ENCODE assay signal across 33 cellular contexts in the genomic region with DNA sequence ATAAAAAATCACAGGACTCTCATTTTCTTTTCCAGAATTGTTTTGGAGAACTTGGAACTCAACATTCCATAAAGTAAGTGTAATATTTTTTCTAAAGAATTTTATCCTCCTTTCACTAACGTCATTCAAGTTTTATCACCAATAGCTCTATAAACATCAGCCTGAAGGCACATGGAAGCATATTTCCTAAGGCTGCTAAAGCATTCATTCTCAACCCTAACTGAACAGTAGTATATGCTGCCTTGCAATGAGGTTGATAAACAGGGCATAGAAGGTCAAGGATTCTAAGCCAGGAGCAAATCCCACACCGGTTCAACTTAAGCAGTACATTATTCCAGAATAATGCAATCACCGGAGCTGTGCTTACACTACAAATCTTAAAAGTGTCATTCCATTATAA.
"Had no signal": no experiment of that assay in that cellular context is flagged by ENCODE, and none has a peak within 500 bp of the region (broad histone marks: within the 10 kb centered on the region; RNA-seq: fewer than 3 reads in every experiment).

No MANE protein-coding gene starts in this region.

- ATAC-seq: activated CD4-positive, alpha-beta T cell treated with anti-CD3 and anti-CD28 coated beads for 36 hours; activated CD8-positive, alpha-beta memory T cell treated with anti-CD3 and anti-CD28 coated beads, Interleukin-2, amount 10 ng/mL, durations not matched to agents 7 days and 5 days; activated CD8-positive, alpha-beta T cell treated with anti-CD3 and anti-CD28 coated beads, Interleukin-2, amount 10 ng/mL, durations not matched to agents 7 days and 5 days; activated naive CD8-positive, alpha-beta T cell treated with anti-CD3 and anti-CD28 coated beads, Interleukin-2, amount 50 U/mL, for 24 hours; body of pancreas; effector memory CD8-positive, alpha-beta T cell; foreskin keratinocyte; gastroesophageal sphincter; heart right ventricle had no signal

- H3K4me1 ChIP-seq: adrenal gland, esophagus squamous epithelium, foreskin keratinocyte, gastroesophageal sphincter, heart right ventricle had no signal

- H3K79me2 ChIP-seq: hepatocyte had no signal

- H3K27ac ChIP-seq: adrenal gland, body of pancreas, epithelial cell of prostate, esophagus squamous epithelium, foreskin keratinocyte, gastroesophageal sphincter, heart right ventricle, hepatocyte had no signal

- DNase-seq: activated CD4-positive, alpha-beta memory T cell treated with anti-CD3 and anti-CD28 coated beads for 36 hours; activated CD4-positive, alpha-beta T cell treated with anti-CD3 and anti-CD28 coated beads for 36 hours; activated CD4-positive, alpha-beta T cell treated with anti-CD3 and anti-CD28 coated beads, Interleukin-2, amount 10 ng/mL, durations not matched to agents 24 days and 14 days; activated CD4-positive, CD25-positive, alpha-beta regulatory T cell; activated CD4-positive, CD25-positive, alpha-beta regulatory T cell treated with anti-CD3 and anti-CD28 coated beads, Interleukin-2, amount 50 U/mL, for 72 hours; activated CD8-positive, alpha-beta memory T cell treated with anti-CD3 and anti-CD28 coated beads, Interleukin-2, amount 10 ng/mL, durations not matched to agents 7 days and 5 days; activated CD8-positive, alpha-beta memory T cell treated with anti-CD3 and anti-CD28 coated beads, Interleukin-2, amount 50 U/mL, for 4 hours; activated CD8-positive, alpha-beta T cell treated with anti-CD3 and anti-CD28 coated beads, Interleukin-2, amount 10 ng/mL, durations not matched to agents 7 days and 5 days; activated effector memory CD4-positive, alpha-beta T cell treated with anti-CD3 and anti-CD28 coated beads, Interleukin-2, amount 50 U/mL, for 16 hours; activated naive CD4-positive, alpha-beta T cell treated with anti-CD3 and anti-CD28 coated beads for 36 hours; activated naive CD8-positive, alpha-beta T cell treated with anti-CD3 and anti-CD28 coated beads for 36 hours; activated naive CD8-positive, alpha-beta T cell treated with anti-CD3 and anti-CD28 coated beads, Interleukin-2, amount 50 U/mL, for 24 hours; activated T-cell treated with anti-CD3 and anti-CD28 coated beads, Interleukin-2, amount 50 U/mL, for 1 hour; activated T-cell treated with anti-CD3 and anti-CD28 coated beads, Interleukin-2, amount 50 U/mL, for 48 hours; adrenal gland; amygdala; aorta; body of pancreas; caudate nucleus; cortex of kidney; dermis blood vessel endothelial cell; effector CD4-positive, alpha-beta T cell; effector memory CD8-positive, alpha-beta T cell; esophagus squamous epithelium; foreskin keratinocyte; heart right ventricle; T-helper 2 cell had no signal

- H3K27me3 ChIP-seq: adrenal gland, body of pancreas, esophagus squamous epithelium, gastroesophageal sphincter, heart right ventricle, hepatocyte had no signal

- H3K9me3 Mint-ChIP-seq: activated CD4-positive, alpha-beta memory T cell treated with anti-CD3 and anti-CD28 coated beads for 36 hours; activated CD4-positive, alpha-beta T cell treated with anti-CD3 and anti-CD28 coated beads, Interleukin-2, amount 10 ng/mL, durations not matched to agents 24 days and 14 days; activated naive CD4-positive, alpha-beta T cell treated with anti-CD3 and anti-CD28 coated beads for 36 hours; activated naive CD4-positive, alpha-beta T cell treated with anti-CD3 and anti-CD28 coated beads, Interleukin-2, amount 50 U/mL, for 24 hours; activated naive CD8-positive, alpha-beta T cell treated with anti-CD3 and anti-CD28 coated beads for 36 hours; activated naive CD8-positive, alpha-beta T cell treated with anti-CD3 and anti-CD28 coated beads, Interleukin-2, amount 50 U/mL, for 24 hours; activated T-helper 1 cell treated with anti-CD3 and anti-CD28 coated beads, Interleukin-12 subunit alpha, Interleukin-12 subunit beta, Interleukin-2, Interleukin-4 antibody, amounts not matched to agents 30 ng/mL and 10 ng/mL and 1 ng/mL, durations not matched to agents 14 hours and 24 hours and 36 hours; activated T-helper 2 cell treated with anti-CD3 and anti-CD28 coated beads, Interferon-gamma antibody, Interleukin-2, Interleukin-4, amounts not matched to agents 10 μg/mL and 5 μg/mL and 100 μg/mL, durations not matched to agents 14 hours and 24 hours and 36 hours; effector memory CD8-positive, alpha-beta T cell had no signal

- H2AFZ ChIP-seq: hepatocyte had no signal

- H3K27ac Mint-ChIP-seq: activated CD4-positive, alpha-beta memory T cell treated with anti-CD3 and anti-CD28 coated beads for 36 hours; activated CD4-positive, alpha-beta T cell treated with anti-CD3 and anti-CD28 coated beads for 36 hours; activated CD4-positive, alpha-beta T cell treated with anti-CD3 and anti-CD28 coated beads, Interleukin-2, amount 10 ng/mL, durations not matched to agents 24 days and 14 days; activated CD8-positive, alpha-beta memory T cell treated with anti-CD3 and anti-CD28 coated beads, Interleukin-2, amount 10 ng/mL, durations not matched to agents 7 days and 5 days; activated CD8-positive, alpha-beta T cell treated with anti-CD3 and anti-CD28 coated beads, Interleukin-2, amount 10 ng/mL, durations not matched to agents 7 days and 5 days; activated naive CD4-positive, alpha-beta T cell treated with anti-CD3 and anti-CD28 coated beads for 36 hours; activated naive CD4-positive, alpha-beta T cell treated with anti-CD3 and anti-CD28 coated beads, Interleukin-2, amount 50 U/mL, for 24 hours; activated naive CD8-positive, alpha-beta T cell treated with anti-CD3 and anti-CD28 coated beads for 36 hours; activated naive CD8-positive, alpha-beta T cell treated with anti-CD3 and anti-CD28 coated beads, Interleukin-2, amount 50 U/mL, for 24 hours; activated T-helper 1 cell treated with anti-CD3 and anti-CD28 coated beads, Interleukin-12 subunit alpha, Interleukin-12 subunit beta, Interleukin-2, Interleukin-4 antibody, amounts not matched to agents 30 ng/mL and 10 ng/mL and 1 ng/mL, durations not matched to agents 14 hours and 24 hours and 36 hours; activated T-helper 2 cell treated with anti-CD3 and anti-CD28 coated beads, Interferon-gamma antibody, Interleukin-2, Interleukin-4, amounts not matched to agents 10 μg/mL and 5 μg/mL and 100 μg/mL, durations not matched to agents 14 hours and 24 hours and 36 hours; effector memory CD8-positive, alpha-beta T cell had no signal

- H3K36me3 Mint-ChIP-seq: activated CD4-positive, alpha-beta memory T cell treated with anti-CD3 and anti-CD28 coated beads for 36 hours; activated CD8-positive, alpha-beta memory T cell treated with anti-CD3 and anti-CD28 coated beads, Interleukin-2, amount 10 ng/mL, durations not matched to agents 7 days and 5 days; activated naive CD4-positive, alpha-beta T cell treated with anti-CD3 and anti-CD28 coated beads, Interleukin-2, amount 50 U/mL, for 24 hours; activated naive CD8-positive, alpha-beta T cell treated with anti-CD3 and anti-CD28 coated beads for 36 hours had no signal

- H3K27me3 Mint-ChIP-seq: activated CD4-positive, alpha-beta T cell treated with anti-CD3 and anti-CD28 coated beads for 36 hours; activated CD4-positive, alpha-beta T cell treated with anti-CD3 and anti-CD28 coated beads, Interleukin-2, amount 10 ng/mL, durations not matched to agents 24 days and 14 days had no signal

- H3K36me3 ChIP-seq: adrenal gland, esophagus squamous epithelium, gastroesophageal sphincter, heart right ventricle had no signal

- H3K4me3 Mint-ChIP-seq: activated CD4-positive, alpha-beta memory T cell treated with anti-CD3 and anti-CD28 coated beads for 36 hours; activated CD4-positive, alpha-beta T cell treated with anti-CD3 and anti-CD28 coated beads for 36 hours; activated CD4-positive, alpha-beta T cell treated with anti-CD3 and anti-CD28 coated beads, Interleukin-2, amount 10 ng/mL, durations not matched to agents 24 days and 14 days; activated CD8-positive, alpha-beta memory T cell treated with anti-CD3 and anti-CD28 coated beads, Interleukin-2, amount 10 ng/mL, durations not matched to agents 7 days and 5 days; activated CD8-positive, alpha-beta T cell treated with anti-CD3 and anti-CD28 coated beads, Interleukin-2, amount 10 ng/mL, durations not matched to agents 7 days and 5 days; activated naive CD4-positive, alpha-beta T cell treated with anti-CD3 and anti-CD28 coated beads for 36 hours; activated naive CD4-positive, alpha-beta T cell treated with anti-CD3 and anti-CD28 coated beads, Interleukin-2, amount 50 U/mL, for 24 hours; activated naive CD8-positive, alpha-beta T cell treated with anti-CD3 and anti-CD28 coated beads for 36 hours; activated naive CD8-positive, alpha-beta T cell treated with anti-CD3 and anti-CD28 coated beads, Interleukin-2, amount 50 U/mL, for 24 hours; activated T-helper 1 cell treated with anti-CD3 and anti-CD28 coated beads, Interleukin-12 subunit alpha, Interleukin-12 subunit beta, Interleukin-2, Interleukin-4 antibody, amounts not matched to agents 30 ng/mL and 10 ng/mL and 1 ng/mL, durations not matched to agents 14 hours and 24 hours and 36 hours; effector memory CD8-positive, alpha-beta T cell had no signal

- H3K4me3 ChIP-seq: adrenal gland, body of pancreas, esophagus squamous epithelium, gastroesophageal sphincter, heart right ventricle, hepatocyte had no signal

- H3K4me2 ChIP-seq: hepatocyte had no signal

- H3K4me1 Mint-ChIP-seq: activated CD4-positive, alpha-beta T cell treated with anti-CD3 and anti-CD28 coated beads for 36 hours; activated CD4-positive, alpha-beta T cell treated with anti-CD3 and anti-CD28 coated beads, Interleukin-2, amount 10 ng/mL, durations not matched to agents 24 days and 14 days; activated CD8-positive, alpha-beta memory T cell treated with anti-CD3 and anti-CD28 coated beads, Interleukin-2, amount 10 ng/mL, durations not matched to agents 7 days and 5 days; activated naive CD4-positive, alpha-beta T cell treated with anti-CD3 and anti-CD28 coated beads, Interleukin-2, amount 50 U/mL, for 24 hours; activated naive CD8-positive, alpha-beta T cell treated with anti-CD3 and anti-CD28 coated beads for 36 hours; activated naive CD8-positive, alpha-beta T cell treated with anti-CD3 and anti-CD28 coated beads, Interleukin-2, amount 50 U/mL, for 24 hours had no signal

- H3K9me3 ChIP-seq: adrenal gland, body of pancreas, esophagus squamous epithelium, gastroesophageal sphincter, heart right ventricle had no signal
